Comparison of ENCODE assay signal across 8 cellular contexts in genomic region chr22:23128269-23129108, GRCh38. TPM values are rescaled to one million over a fixed set of nuclear protein-coding genes. Genes with fewer than 3 reads are reported as not detected.
DNase-seq lines count a peak whose midpoint lies in the region; ATAC-seq and TF ChIP-seq lines count a peak whose summit lies in the region.

No MANE protein-coding gene starts in this region.

- H3K4me2 ChIP-seq in OCI-LY7 (ENCODE audit: low read length) (0 out of 2 replicates have a peak overlapping the region, but pooled peaks have one; percentile 5), neural progenitor cell (no peak overlapping the region)

- no peaks in the 10 kb centered on the region for H3K9me2 ChIP-seq in OCI-LY7 (ENCODE audit: insufficient read depth, low read length)

- CTCF ChIA-PET in OCI-LY7 (lab: Charles Lee; ENCODE audit: unreplicated experiment), result interaction anchor here (3.8 kb wide), 1 partner anchor 169 kb away, joined by 23 read pairs; no protein-coding TSS in a partner anchor

- no peak overlapping the region for H3K9ac ChIP-seq in neural progenitor cell

- BruUV-seq in OCI-LY7 (replicated peaks; lab: Mats Ljungman, UMichigan), result no TSS peak

- H4K20me1 ChIP-seq in OCI-LY7 (ENCODE audit: insufficient read depth, low read length) (no peaks in the 10 kb centered on the region), neural progenitor cell (ENCODE audit: low read depth) (no peaks in the 10 kb centered on the region)

- H3K4me3 Mint-ChIP-seq in neural progenitor cell, result no peak overlapping the region

- peaks cover 2% of the 10 kb centered on the region for H3K27me3 Mint-ChIP-seq in neural progenitor cell (ENCODE audit: insufficient read depth, low read depth)

- peak overlapping the region; percentile 33; the same call in 1 of the 2 replicates for H2AFZ ChIP-seq in OCI-LY7 (ENCODE audit: low read length)
- no peak overlapping the region for H2AFZ ChIP-seq in neural progenitor cell (replicated peaks)

- H3K79me2 ChIP-seq in OCI-LY7 (ENCODE audit: insufficient read depth, low read depth, low read length) (no peaks in the 10 kb centered on the region), neural progenitor cell (ENCODE audit: low read depth) (no peaks in the 10 kb centered on the region)

- no peaks in the 10 kb centered on the region for H3K27me3 ChIP-seq in BE2C
- no peaks in the 10 kb centered on the region for H3K27me3 ChIP-seq in neural progenitor cell

- no peak overlapping the region for H3K4me3 ChIP-seq in BE2C (ENCODE audit: low read depth, low read length)
- no peak overlapping the region for H3K4me3 ChIP-seq in OCI-LY7 (ENCODE audit: low read depth, low read length, poor library complexity, severe bottlenecking)
- H3K4me3 ChIP-seq in fibroblast of mammary gland (ENCODE audit: control insufficient read depth, low read depth, low read length), result no peak overlapping the region
- H3K4me3 ChIP-seq in neural progenitor cell, result no peak overlapping the region

- intact Hi-C loops in OCI-LY7 (cut with micrococcal nuclease; ENCODE audit: unreplicated experiment), result loop anchor here (1.0 to 10.0 kb wide), 6 partner anchors 46 to 324 kb away; no protein-coding TSS in a partner anchor

- H3K9me3 Mint-ChIP-seq in neural progenitor cell, result no peaks in the 10 kb centered on the region

- ATAC-seq in stimulated activated naive CD8-positive, alpha-beta T cell treated with anti-CD3 and anti-CD28 coated beads, Interleukin-15, Interleukin-2, amounts not matched to agents 100 U/mL and 50 U/mL, for 24 hours, result peak; percentile 71
- ATAC-seq in GM19328 (IDR thresholded peaks at IDR 0.05; ENCODE audit: unreplicated experiment), result no peak

- DNase-seq in BE2C (peak; percentile 86), HCEC 1CT (peak; percentile 31), OCI-LY7 (ENCODE audit: low spot score) (peak; percentile 87), fibroblast of mammary gland (ENCODE audit: low read depth) (peak; percentile 74), neural progenitor cell (ENCODE audit: low spot score) (peak; percentile 91)
- DNase-seq in activated T-cell treated with anti-CD3 and anti-CD28 coated beads, Interleukin-2, amount 50 U/mL, for 48 hours, result peak; percentile 83 to 87
- peak; percentile 83 for DNase-seq in stimulated activated naive CD8-positive, alpha-beta T cell treated with anti-CD3 and anti-CD28 coated beads, Interleukin-15, Interleukin-2, amounts not matched to agents 100 U/mL and 50 U/mL, for 24 hours

- H3K27ac Mint-ChIP-seq in neural progenitor cell, result peak overlapping the region; percentile 57

- peaks cover 7% of the 10 kb centered on the region for H3K36me3 Mint-ChIP-seq in neural progenitor cell

- TF ChIP-seq CTCF in BE2C (IDR thresholded peaks at IDR 0.05; ENCODE audit: low read depth, low read length) (peak; percentile 85), OCI-LY7 (conservative IDR thresholded peaks at IDR 0.05; ENCODE audit: low read length) (peak; percentile 97), fibroblast of mammary gland (conservative IDR thresholded peaks at IDR 0.05; ENCODE audit: control insufficient read depth, insufficient read depth, low read depth, low read length) (peak; percentile 71), neural progenitor cell (IDR thresholded peaks at IDR 0.05) (peak; percentile 88)

- POLR2A ChIA-PET in OCI-LY7 (lab: Charles Lee), result interaction anchor here (1.2 to 1.3 kb wide), 3 partner anchors 10 to 171 kb away, joined by 3 to 4 read pairs (median 4); no protein-coding TSS in a partner anchor

- H3K4me1 ChIP-seq in BE2C (no peaks in the 10 kb centered on the region), OCI-LY7 (ENCODE audit: insufficient read depth, low read length, poor library complexity, severe bottlenecking) (peaks cover 17% of the 10 kb centered on the region), neural progenitor cell (peaks cover 2% of the 10 kb centered on the region)

- H3K9me3 ChIP-seq in BE2C (no peaks in the 10 kb centered on the region), OCI-LY7 (ENCODE audit: low read length) (no peaks in the 10 kb centered on the region), neural progenitor cell (ENCODE audit: low read depth) (no peaks in the 10 kb centered on the region)

- H3K36me3 ChIP-seq in BE2C (no peaks in the 10 kb centered on the region), OCI-LY7 (ENCODE audit: insufficient read depth, low read length) (peaks cover 12% of the 10 kb centered on the region; the same call in 1 of the 2 replicates), neural progenitor cell (no peaks in the 10 kb centered on the region)

- peaks cover 19% of the 10 kb centered on the region for H3K4me1 Mint-ChIP-seq in neural progenitor cell

- H3K27ac ChIP-seq in OCI-LY7 (ENCODE audit: low read depth, low read length, poor library complexity, severe bottlenecking), result no peak overlapping the region
- H3K27ac ChIP-seq in neural progenitor cell, result no peak overlapping the region

- H3F3A ChIP-seq in neural progenitor cell (ENCODE audit: low read depth), result no peaks in the 10 kb centered on the region

RNA-seq across cellular contexts. Expression of gene RSPH14, which starts 13.3 kb away (rescaled TPM):
- not detected for polyA plus RNA-seq in BE2C (2012; ENCODE audit: insufficient read depth, insufficient read length, low read depth)
- 0.98 and 3.0 TPM in 2 replicates for total RNA-seq in OCI-LY7 (2014; rRNA removed; shearing (Covaris generic))
- 6.1 and 7.9 TPM in 2 replicates for total RNA-seq in OCI-LY7 (2022)
- total RNA-seq in neural progenitor cell (ENCODE audit: low replicate concordance), result 0.43 and 2.0 TPM in 2 replicates

RNA-seq across cellular contexts. Expression of gene RAB36, which starts 16.8 kb away (rescaled TPM):
- polyA plus RNA-seq in BE2C (2012; ENCODE audit: insufficient read depth, insufficient read length, low read depth), result 2.8 TPM
- 0.15 and 0.41 TPM in 2 replicates for total RNA-seq in OCI-LY7 (2014; rRNA removed; shearing (Covaris generic))
- total RNA-seq in OCI-LY7 (2022) (2.5 and 3.0 TPM in 2 replicates), neural progenitor cell (ENCODE audit: low replicate concordance) (2.1 and 2.9 TPM in 2 replicates)

RNA-seq across cellular contexts. Expression of gene BCR, which starts 51.8 kb away (rescaled TPM):
- 59.1 TPM for polyA plus RNA-seq in BE2C (2012; ENCODE audit: insufficient read depth, insufficient read length, low read depth)
- 46.5 and 51.3 TPM in 2 replicates for total RNA-seq in OCI-LY7 (2014; rRNA removed; shearing (Covaris generic))
- total RNA-seq in OCI-LY7 (2022) (38.7 and 42.2 TPM in 2 replicates), neural progenitor cell (ENCODE audit: low replicate concordance) (35.5 and 36.0 TPM in 2 replicates)

RNA-seq across cellular contexts. Expression of gene GNAZ, which starts 58.2 kb away (rescaled TPM):
- polyA plus RNA-seq in BE2C (2012; ENCODE audit: insufficient read depth, insufficient read length, low read depth), result 23.0 TPM
- 36.8 and 46.4 TPM in 2 replicates for total RNA-seq in OCI-LY7 (2014; rRNA removed; shearing (Covaris generic))
- total RNA-seq in OCI-LY7 (2022) (38.5 and 42.8 TPM in 2 replicates), neural progenitor cell (ENCODE audit: low replicate concordance) (16.5 and 31.3 TPM in 2 replicates)

Comparison
In these comparisons a context has a peak if more than half of its experiments do, and no peak if none do; other contexts are left out.
1. DNase-seq: peak in every context shown above with its lines; median percentile 91 in neural progenitor cell; 87 in OCI-LY7; 86 in BE2C; 85 in activated T-cell treated with anti-CD3 and anti-CD28 coated beads, Interleukin-2, amount 50 U/mL, for 48 hours; 83 in stimulated activated naive CD8-positive, alpha-beta T cell treated with anti-CD3 and anti-CD28 coated beads, Interleukin-15, Interleukin-2, amounts not matched to agents 100 U/mL and 50 U/mL, for 24 hours; 74 in fibroblast of mammary gland; 31 in HCEC 1CT.